8 cellular contexts compared by ENCODE assay signal in genomic region chr5:52788505-52788821, GRCh38. TPM values are rescaled to one million over a fixed set of nuclear protein-coding genes. Genes with fewer than 3 reads are reported as not detected.
DNase-seq lines count a peak whose midpoint lies in the region; ATAC-seq, FAIRE-seq and TF ChIP-seq lines count a peak whose summit lies in the region.

No MANE protein-coding gene starts in this region.

- peak overlapping the region; percentile 69 for H3K4me3 Mint-ChIP-seq in CD4-positive, alpha-beta T cell

- ATAC-seq in CD4-positive, alpha-beta T cell (ENCODE audit: poor library complexity), result no peak
- no peak for ATAC-seq in GM21528 (IDR thresholded peaks at IDR 0.05; ENCODE audit: low FRiP score, unreplicated experiment)

- POLR2A ChIA-PET in CD4-positive, alpha-beta T cell (lab: Charles Lee), result interaction anchor here (1.9 kb wide), 1 partner anchor 11 kb away, joined by 5 read pairs; no protein-coding TSS in a partner anchor
- POLR2A ChIA-PET in RWPE1 (lab: Yijun Ruan, JAX; ENCODE audit: low non-redundant PET), result interaction anchor here (0.7 kb wide), 1 partner anchor 19 kb away, joined by 3 read pairs; no protein-coding TSS in a partner anchor

- no peak overlapping the region for H3K27ac ChIP-seq in CD4-positive, alpha-beta T cell (ENCODE audit: low read depth, low read length)
- H3K27ac ChIP-seq in RWPE1 (peak overlapping the region; percentile 84), esophagus (ENCODE audit: low read depth in 2 of 2, low read length in 1 of 2) (peak overlapping the region; percentile 82 to 83), osteoblast (ENCODE audit: low read depth, low read length) (peak overlapping the region; percentile 76)

- H3K4me3 ChIP-seq in esophagus (ENCODE audit: low read depth in 1 of 2, low read length in 2 of 2), result peak overlapping the region; percentile 56 to 71
- peak overlapping the region; percentile 85 for H3K4me3 ChIP-seq in osteoblast (ENCODE audit: insufficient read depth, low read length)

- H3K9me3 Mint-ChIP-seq in CD4-positive, alpha-beta T cell, result no peaks in the 10 kb centered on the region

- CTCF ChIA-PET in CD4-positive, alpha-beta T cell (lab: Charles Lee), result interaction anchor here (1.3 to 2.4 kb wide), 2 partner anchors 11 to 125 kb away, joined by 4 to 11 read pairs; no protein-coding TSS in a partner anchor
- CTCF ChIA-PET in RWPE1 (lab: Yijun Ruan, JAX), result interaction anchor here (0.6 to 1.7 kb wide), 3 partner anchors 12 to 127 kb away, joined by 3 to 7 read pairs (median 5); no protein-coding TSS in a partner anchor

- peaks cover 17% of the 10 kb centered on the region for H3K4me1 Mint-ChIP-seq in CD4-positive, alpha-beta T cell (ENCODE audit: low read depth)

- WGBS in esophagus, 2 donors, result 7 to 8% methylated on average over 7 of the region's 7 CpGs

- FAIRE-seq in H54 (lab: Jason Lieb, UNC), result no peak

- H3K36me3 Mint-ChIP-seq in CD4-positive, alpha-beta T cell (ENCODE audit: low read depth), result no peaks in the 10 kb centered on the region

- no peak overlapping the region for H3K27ac Mint-ChIP-seq in CD4-positive, alpha-beta T cell

- H3K79me2 ChIP-seq in osteoblast (ENCODE audit: insufficient read depth, low read length), result peaks cover 4% of the 10 kb centered on the region

- intact Hi-C loops in CD4-positive, alpha-beta T cell (cut with DNase I, micrococcal nuclease), result loop anchor here (5.0 kb wide), 3 partner anchors 61 to 309 kb away; no protein-coding TSS in a partner anchor

- peak overlapping the region; percentile 94 for H3K4me2 ChIP-seq in osteoblast (ENCODE audit: insufficient read depth, low read length)

- no peak for TF ChIP-seq CTCF in CD4-positive, alpha-beta T cell (IDR thresholded peaks at IDR 0.05)
- TF ChIP-seq CTCF in RWPE1 (conservative IDR thresholded peaks at IDR 0.05; ENCODE audit: low read depth) (no peak; the same call in 1 of the 2 replicates), osteoblast (IDR thresholded peaks at IDR 0.05; ENCODE audit: extremely low read depth, low read depth, low read length) (no peak)

- H3K36me3 ChIP-seq in esophagus (ENCODE audit: control insufficient read depth in 2 of 2, insufficient read depth in 2 of 2, low read length in 1 of 2) (no peaks in the 10 kb centered on the region), osteoblast (ENCODE audit: insufficient read depth, low read length) (no peaks in the 10 kb centered on the region)

- peak overlapping the region; percentile 96 for H2AFZ ChIP-seq in osteoblast (ENCODE audit: low read length)

- no peaks in the 10 kb centered on the region for H3K9me3 ChIP-seq in CD4-positive, alpha-beta T cell (ENCODE audit: control insufficient read depth, low read length)
- H3K9me3 ChIP-seq in esophagus (ENCODE audit: control insufficient read depth in 2 of 2, insufficient read depth in 1 of 2, low read depth in 1 of 2, low read length in 1 of 2), result no peaks in the 10 kb centered on the region
- H3K9me3 ChIP-seq in osteoblast (ENCODE audit: low read depth, low read length), result no peaks in the 10 kb centered on the region

- no peak for DNase-seq in CD4-positive, alpha-beta T cell
- DNase-seq in RWPE1 (ENCODE audit: low spot score) (peak; percentile 49), osteoblast (ENCODE audit: insufficient read length, low spot score, missing footprints) (peak; percentile 59), erythroblast (lab: John Stamatoyannopoulos, UW) (no peak), H54 (ENCODE audit: insufficient read length, low spot score) (no peak), cerebellar cortex (ENCODE audit: low spot score) (no peak)

- no peaks in the 10 kb centered on the region for H4K20me1 ChIP-seq in osteoblast (ENCODE audit: insufficient read depth, low read length)

- H3K27me3 Mint-ChIP-seq in CD4-positive, alpha-beta T cell, result peaks cover 34% of the 10 kb centered on the region

- no peak for TF ChIP-seq POLR2A in erythroblast (IDR thresholded peaks at IDR 0.05; ENCODE audit: low read length)
- TF ChIP-seq POLR2A in H54 (IDR thresholded peaks at IDR 0.05; ENCODE audit: low read depth, low read length), result no peak

- H3K4me1 ChIP-seq in esophagus (ENCODE audit: control insufficient read depth in 2 of 2, insufficient read depth in 2 of 2, low read length in 1 of 2), result peaks cover 0 to 2% of the 10 kb centered on the region in 2 donors
- H3K4me1 ChIP-seq in osteoblast (ENCODE audit: insufficient read depth, low read length), result peaks cover 16% of the 10 kb centered on the region

- H3K27me3 ChIP-seq in CD4-positive, alpha-beta T cell (ENCODE audit: control insufficient read depth, insufficient read depth, low read length), result no peaks in the 10 kb centered on the region
- H3K27me3 ChIP-seq in esophagus (ENCODE audit: control insufficient read depth in 1 of 2, insufficient read depth in 2 of 2, low read length in 2 of 2) (no peaks in the 10 kb centered on the region), osteoblast (ENCODE audit: insufficient read depth, low read length) (no peaks in the 10 kb centered on the region)

RNA-seq across cellular contexts. Expression of gene ITGA1, which starts 0.7 kb away (rescaled TPM):
- 1 to 10 TPM in 1 of 2 experiments, under 1 TPM in 1; 0.74 to 1.3 TPM for total RNA-seq in CD4-positive, alpha-beta T cell
- polyA plus RNA-seq in esophagus, result 1 to 10 TPM; 5.3 to 7.7 TPM
- total RNA-seq in osteoblast, result 28.6 and 31.8 TPM in 2 replicates

RNA-seq across cellular contexts. Expression of gene PELO, which starts 0.7 kb away (rescaled TPM):
- total RNA-seq in CD4-positive, alpha-beta T cell, result 1 to 10 TPM; 4.3 to 4.5 TPM
- polyA plus RNA-seq in esophagus, result 10 to 100 TPM in 1 of 2 donors, 1 to 10 TPM in 1; 3.9 to 12.5 TPM
- 21.4 and 21.5 TPM in 2 replicates for total RNA-seq in osteoblast

Comparison
In these comparisons a context has a peak if more than half of its experiments do, and no peak if none do; other contexts are left out.
1. DNase-seq: peak in RWPE1 (single experiment) and osteoblast (single experiment); none in CD4-positive, alpha-beta T cell (0 of 10), erythroblast (0 of 2), H54 (single experiment) and cerebellar cortex (single experiment).
2. RNA of gene ITGA1, which starts 0.7 kb away (total RNA-seq): 28.6 to 31.8 TPM in osteoblast; 0.74 to 1.3 TPM in CD4-positive, alpha-beta T cell; every median in the first group is over 10 times any median in the second.